In genomic region chr2:163800889-163801498, GRCh38 we compare ENCODE assay signal across 10 cellular contexts.
DNase-seq lines count a peak whose midpoint lies in the region; ATAC-seq and TF ChIP-seq lines count a peak whose summit lies in the region.
"Had no signal": no experiment of that assay in that cellular context is flagged by ENCODE, and none has a peak within 500 bp of the region (broad histone marks: within the 10 kb centered on the region; RNA-seq: fewer than 3 reads in every experiment).

No MANE protein-coding gene starts in this region.

- H3K4me3 ChIP-seq in HEK293 (ENCODE audit: low read depth, low read length), result no peak overlapping the region

- H3K4me1 ChIP-seq in HEK293 (ENCODE audit: control insufficient read depth, insufficient read depth, low read length), result peaks cover 6% of the 10 kb centered on the region; the same call in 1 of the 2 replicates

- POLR2A ChIA-PET in HEK293 (lab: Yijun Ruan, JAX), result no interaction called here

- ATAC-seq in HG03378 (IDR thresholded peaks at IDR 0.05; ENCODE audit: unreplicated experiment) (no peak), HG03175 (IDR thresholded peaks at IDR 0.05; ENCODE audit: unreplicated experiment) (no peak)
- ATAC-seq: T-helper 17 cell had no signal

- no peaks in the 10 kb centered on the region for H3K36me3 ChIP-seq in HEK293 (ENCODE audit: control insufficient read depth in 2 of 2, insufficient read depth in 1 of 2, low read length in 2 of 2)

- no peak overlapping the region for H3K27ac ChIP-seq in HEK293 (ENCODE audit: extremely low read depth, low read depth, low read length)

- CTCF ChIA-PET in HEK293 (lab: Yijun Ruan, JAX), result interaction anchor here (0.5 to 0.9 kb wide), 2 partner anchors 64 to 658 kb away, joined by 3 read pairs; no protein-coding TSS in a partner anchor

- no peaks in the 10 kb centered on the region for H3K9me3 ChIP-seq in HEK293 (ENCODE audit: control insufficient read depth, insufficient read depth, low read depth, low read length)

- DNase-seq in A172 (ENCODE audit: low spot score) (peak; percentile 76), SW480 (ENCODE audit: low spot score) (peak; percentile 1), left kidney (ENCODE audit: low read depth, low spot score) (peak; percentile 95)
- DNase-seq in activated CD4-positive, alpha-beta T cell treated with anti-CD3 and anti-CD28 coated beads, Interleukin-2, amount 50 U/mL, for 48 hours, result no peak
- no peak for DNase-seq in stimulated activated CD4-positive, alpha-beta T cell treated with anti-CD3 and anti-CD28 coated beads, Interleukin-4, amount 100 ng/mL, for 24 hours
- DNase-seq: NCI-H1694, T-helper 17 cell had no signal

- no peak for TF ChIP-seq CTCF in HEK293 (tag by site-specific recombination; IDR thresholded peaks at IDR 0.05)

TF ChIP-seq in HEK293, 187 proteins besides CTCF, POLR2A, EP300 and RAD21:
- TF ChIP-seq ZBTB17 (tag by site-specific recombination; IDR thresholded peaks at IDR 0.05) (peak; percentile 96), OSR2 (tag by site-specific recombination; IDR thresholded peaks at IDR 0.05) (peak; percentile 27; the same call in 1 of the 2 replicates), ZEB2 (tag by site-specific recombination; IDR thresholded peaks at IDR 0.05) (peak; percentile 46; the same call in 1 of the 2 replicates), ZFP41 (tag by site-specific recombination; IDR thresholded peaks at IDR 0.05; ENCODE audit: borderline replicate concordance) (no peak), MEIS1 (CRISPR knock-in tag; IDR thresholded peaks at IDR 0.05; ENCODE audit: borderline replicate concordance) (peak; percentile 69; the same call in 1 of the 2 replicates), ZNF175 (tag by site-specific recombination; IDR thresholded peaks at IDR 0.05) (no peak), ZNF561 (tag by site-specific recombination; IDR thresholded peaks at IDR 0.05; ENCODE audit: borderline replicate concordance) (0 out of 2 replicates have a peak, but pooled peaks have one; percentile 33), PRDM6 (tag by site-specific recombination; IDR thresholded peaks at IDR 0.05) (peak; percentile 68), ZIC2 (tag by site-specific recombination; IDR thresholded peaks at IDR 0.05) (peak; percentile 87), ZNF843 (tag by site-specific recombination; IDR thresholded peaks at IDR 0.05) (peak; percentile 70), TRIM28 (IDR thresholded peaks at IDR 0.05; ENCODE audit: borderline replicate concordance, low read length) (peak; percentile 88), HOXD13 (CRISPR knock-in tag; IDR thresholded peaks at IDR 0.05; ENCODE audit: borderline replicate concordance) (0 out of 2 replicates have a peak, but pooled peaks have one; percentile 69), ZBTB8A (tag by site-specific recombination; IDR thresholded peaks at IDR 0.05) (0 out of 2 replicates have a peak, but pooled peaks have one; percentile 33), FEZF1 (tag by site-specific recombination; IDR thresholded peaks at IDR 0.05) (peak; percentile 95), ZNF76 (tag by site-specific recombination; IDR thresholded peaks at IDR 0.05; ENCODE audit: borderline replicate concordance, low read depth) (no peak), SCRT1 (tag by site-specific recombination; IDR thresholded peaks at IDR 0.05; ENCODE audit: borderline replicate concordance) (no peak), ZNF792 (tag by site-specific recombination; IDR thresholded peaks at IDR 0.05) (no peak)
- TF ChIP-seq, protein P1, sequence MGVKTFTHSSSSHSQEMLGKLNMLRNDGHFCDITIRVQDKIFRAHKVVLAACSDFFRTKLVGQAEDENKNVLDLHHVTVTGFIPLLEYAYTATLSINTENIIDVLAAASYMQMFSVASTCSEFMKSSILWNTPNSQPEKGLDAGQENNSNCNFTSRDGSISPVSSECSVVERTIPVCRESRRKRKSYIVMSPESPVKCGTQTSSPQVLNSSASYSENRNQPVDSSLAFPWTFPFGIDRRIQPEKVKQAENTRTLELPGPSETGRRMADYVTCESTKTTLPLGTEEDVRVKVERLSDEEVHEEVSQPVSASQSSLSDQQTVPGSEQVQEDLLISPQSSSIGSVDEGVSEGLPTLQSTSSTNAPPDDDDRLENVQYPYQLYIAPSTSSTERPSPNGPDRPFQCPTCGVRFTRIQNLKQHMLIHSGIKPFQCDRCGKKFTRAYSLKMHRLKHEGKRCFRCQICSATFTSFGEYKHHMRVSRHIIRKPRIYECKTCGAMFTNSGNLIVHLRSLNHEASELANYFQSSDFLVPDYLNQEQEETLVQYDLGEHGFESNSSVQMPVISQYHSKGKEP (tag by site-specific recombination; IDR thresholded peaks at IDR 0.05), result peak; percentile 57; the same call in 1 of the 2 replicates
- TF ChIP-seq, protein P2, sequence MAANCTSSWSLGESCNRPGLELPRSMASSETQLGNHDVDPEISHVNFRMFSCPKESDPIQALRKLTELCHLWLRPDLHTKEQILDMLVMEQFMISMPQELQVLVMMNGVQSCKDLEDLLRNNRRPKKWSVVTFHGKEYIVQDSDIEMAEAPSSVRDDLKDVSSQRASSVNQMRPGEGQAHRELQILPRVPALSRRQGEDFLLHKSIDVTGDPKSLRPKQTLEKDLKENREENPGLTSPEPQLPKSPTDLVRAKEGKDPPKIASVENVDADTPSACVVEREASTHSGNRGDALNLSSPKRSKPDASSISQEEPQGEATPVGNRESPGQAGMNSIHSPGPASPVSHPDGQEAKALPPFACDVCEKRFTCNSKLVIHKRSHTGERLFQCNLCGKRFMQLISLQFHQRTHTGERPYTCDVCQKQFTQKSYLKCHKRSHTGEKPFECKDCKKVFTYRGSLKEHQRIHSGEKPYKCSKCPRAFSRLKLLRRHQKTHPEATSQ (tag by site-specific recombination; IDR thresholded peaks at IDR 0.05), result no peak
- TF ChIP-seq, protein P3, sequence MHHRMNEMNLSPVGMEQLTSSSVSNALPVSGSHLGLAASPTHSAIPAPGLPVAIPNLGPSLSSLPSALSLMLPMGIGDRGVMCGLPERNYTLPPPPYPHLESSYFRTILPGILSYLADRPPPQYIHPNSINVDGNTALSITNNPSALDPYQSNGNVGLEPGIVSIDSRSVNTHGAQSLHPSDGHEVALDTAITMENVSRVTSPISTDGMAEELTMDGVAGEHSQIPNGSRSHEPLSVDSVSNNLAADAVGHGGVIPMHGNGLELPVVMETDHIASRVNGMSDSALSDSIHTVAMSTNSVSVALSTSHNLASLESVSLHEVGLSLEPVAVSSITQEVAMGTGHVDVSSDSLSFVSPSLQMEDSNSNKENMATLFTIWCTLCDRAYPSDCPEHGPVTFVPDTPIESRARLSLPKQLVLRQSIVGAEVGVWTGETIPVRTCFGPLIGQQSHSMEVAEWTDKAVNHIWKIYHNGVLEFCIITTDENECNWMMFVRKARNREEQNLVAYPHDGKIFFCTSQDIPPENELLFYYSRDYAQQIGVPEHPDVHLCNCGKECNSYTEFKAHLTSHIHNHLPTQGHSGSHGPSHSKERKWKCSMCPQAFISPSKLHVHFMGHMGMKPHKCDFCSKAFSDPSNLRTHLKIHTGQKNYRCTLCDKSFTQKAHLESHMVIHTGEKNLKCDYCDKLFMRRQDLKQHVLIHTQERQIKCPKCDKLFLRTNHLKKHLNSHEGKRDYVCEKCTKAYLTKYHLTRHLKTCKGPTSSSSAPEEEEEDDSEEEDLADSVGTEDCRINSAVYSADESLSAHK (tag by site-specific recombination; IDR thresholded peaks at IDR 0.05), result peak; percentile 54

Comparison
In these comparisons a context has a peak if more than half of its experiments do, and no peak if none do; other contexts are left out.
1. DNase-seq: peak in A172 (single experiment), SW480 (single experiment) and left kidney (single experiment); none in activated CD4-positive, alpha-beta T cell treated with anti-CD3 and anti-CD28 coated beads, Interleukin-2, amount 50 U/mL, for 48 hours (0 of 2) and stimulated activated CD4-positive, alpha-beta T cell treated with anti-CD3 and anti-CD28 coated beads, Interleukin-4, amount 100 ng/mL, for 24 hours (single experiment).